ENCODE assay signal across 10 cellular contexts in genomic region chr10:1360011-1360580, GRCh38.
DNase-seq lines count a peak whose midpoint lies in the region; ATAC-seq, FAIRE-seq and TF ChIP-seq lines count a peak whose summit lies in the region.
"Had no signal": no experiment of that assay in that cellular context is flagged by ENCODE, and none has a peak within 500 bp of the region (broad histone marks: within the 10 kb centered on the region; RNA-seq: fewer than 3 reads in every experiment).

No MANE protein-coding gene starts in this region.

- H2BK15ac ChIP-seq in H1 (ENCODE audit: low read length): peak overlapping the region; percentile 85; the same call in 1 of the 2 replicates
- peak overlapping the region; percentile 51 for H2BK15ac ChIP-seq in neuronal stem cell (ENCODE audit: low read length)

- no peak overlapping the region; the same call in 1 of the 2 replicates for H2AK5ac ChIP-seq in H1 (ENCODE audit: low read depth, low read length)
- H2AK5ac ChIP-seq in neuronal stem cell (ENCODE audit: low read depth, low read length): peak overlapping the region; percentile 81

- peak overlapping the region; percentile 97; the same call in 1 of the 2 replicates for H2BK20ac ChIP-seq in H1 (ENCODE audit: low read length)

- intact Hi-C loops in prostate gland (cut with DNase I): no loop called here

- no peak for ATAC-seq in GM19395 (IDR thresholded peaks at IDR 0.05; ENCODE audit: unreplicated experiment)

- TF ChIP-seq CTCF in GM10248 (IDR thresholded peaks at IDR 0.05; ENCODE audit: control extremely low read depth, extremely low read depth, low read depth, missing control alignments) (peak; percentile 0), H1 (IDR thresholded peaks at IDR 0.05; ENCODE audit: control extremely low read depth in 1 of 3, insufficient read depth in 1 of 3, low read depth in 1 of 3, low read length in 3 of 3) (peak; percentile 66 to 85 (median 83)), prostate gland (IDR thresholded peaks at IDR 0.05) (no peak)

- peak overlapping the region; percentile 55 for H3K18ac ChIP-seq in H1 (ENCODE audit: extremely low read depth, low read length)
- H3K18ac ChIP-seq in neuronal stem cell (ENCODE audit: low read length): peak overlapping the region; percentile 44

- no peaks in the 10 kb centered on the region for H3K79me1 ChIP-seq in H1 (ENCODE audit: low read depth, low read length)
- H3K79me1 ChIP-seq in neuronal stem cell (ENCODE audit: low read depth, low read length): no peaks in the 10 kb centered on the region

- H3K27ac ChIP-seq in Karpas-422 (ENCODE audit: low read length) (no peak overlapping the region), H1 (ENCODE audit: low read depth, low read length) (no peak overlapping the region), neuronal stem cell (replicated peaks; ENCODE audit: low read length) (no peak overlapping the region), prostate gland (no peak overlapping the region)
- H3K27ac ChIP-seq: RWPE1 had no signal

- H2AFZ ChIP-seq in Karpas-422 (ENCODE audit: low read length) (no peak overlapping the region), H1 (ENCODE audit: low read length) (0 out of 2 replicates have a peak overlapping the region, but pooled peaks have one; percentile 35), neuronal stem cell (ENCODE audit: low read length) (peak overlapping the region; percentile 81)

- H4K20me1 ChIP-seq in Karpas-422 (ENCODE audit: insufficient read depth, low read depth, low read length): no peaks in the 10 kb centered on the region
- H4K20me1 ChIP-seq in H1 (replicated peaks in 1 of 2; ENCODE audit: control insufficient read depth in 1 of 2, insufficient read depth in 2 of 2, low read length in 2 of 2): no peaks in the 10 kb centered on the region

- H3K4me2 ChIP-seq in Karpas-422 (ENCODE audit: low read depth, low read length, poor library complexity, severe bottlenecking) (peak overlapping the region; percentile 44), H1 (ENCODE audit: insufficient read depth in 1 of 2, low read depth in 2 of 2, low read length in 2 of 2) (no peak overlapping the region; a peak in 1 of 4 replicates), neuronal stem cell (ENCODE audit: insufficient read depth, low read length, poor library complexity, severe bottlenecking) (no peak overlapping the region)

- peaks cover 23% of the 10 kb centered on the region for H3K4me1 ChIP-seq in Karpas-422 (ENCODE audit: low read length)
- H3K4me1 ChIP-seq in H1 (replicated peaks in 1 of 4; ENCODE audit: control insufficient read depth in 3 of 4, insufficient read depth in 4 of 4, low read length in 3 of 4): peaks cover 4 to 20% (median 7%) of the 10 kb centered on the region in 4 experiments
- H3K4me1 ChIP-seq in neuronal stem cell (ENCODE audit: control insufficient read depth in 2 of 2, insufficient read depth in 1 of 2, low read depth in 1 of 2, low read length in 2 of 2): peaks cover 2 to 10% of the 10 kb centered on the region in 2 donors
- no peaks in the 10 kb centered on the region for H3K4me1 ChIP-seq in prostate gland (replicated peaks)

- H3K36me3 ChIP-seq in Karpas-422 (ENCODE audit: insufficient read depth, low read length) (no peaks in the 10 kb centered on the region), H1 (ENCODE audit: control insufficient read depth in 2 of 4, insufficient read depth in 4 of 4, low read length in 3 of 4) (no peaks in the 10 kb centered on the region), neuronal stem cell (replicated peaks in 1 of 2; ENCODE audit: control insufficient read depth in 2 of 2, insufficient read depth in 2 of 2, low read length in 2 of 2) (no peaks in the 10 kb centered on the region), prostate gland (no peaks in the 10 kb centered on the region)

- H3K79me2 ChIP-seq in Karpas-422 (ENCODE audit: low read length) (no peaks in the 10 kb centered on the region), H1 (ENCODE audit: control insufficient read depth in 1 of 2, insufficient read depth in 2 of 2, low read length in 2 of 2) (no peaks in the 10 kb centered on the region)

- H3K9me2 ChIP-seq in Karpas-422 (replicated peaks; ENCODE audit: insufficient read depth, low read length): no peaks in the 10 kb centered on the region

- H3K56ac ChIP-seq in H1 (replicated peaks; ENCODE audit: insufficient read length, low read depth, low read length): no peak overlapping the region

- H3K9ac ChIP-seq in Karpas-422 (ENCODE audit: low read length): no peak overlapping the region
- no peak overlapping the region for H3K9ac ChIP-seq in H1 (replicated peaks in 1 of 4; ENCODE audit: extremely low read depth in 1 of 4, low read depth in 3 of 4, low read length in 3 of 4)
- no peak overlapping the region for H3K9ac ChIP-seq in neuronal stem cell (ENCODE audit: low read depth, low read length, poor library complexity)

- no peak for TF ChIP-seq POLR2A in H1 (IDR thresholded peaks at IDR 0.05; ENCODE audit: control extremely low read depth in 1 of 2, low read depth in 2 of 2, low read length in 2 of 2)
- no peak for TF ChIP-seq POLR2A in GM12891 (IDR thresholded peaks at IDR 0.05; ENCODE audit: low read depth, low read length)
- TF ChIP-seq POLR2A in prostate gland (IDR thresholded peaks at IDR 0.05): no peak

- peak overlapping the region; percentile 29 for H4K91ac ChIP-seq in H1 (replicated peaks; ENCODE audit: insufficient read length, low read length)
- H4K91ac ChIP-seq in neuronal stem cell (ENCODE audit: low read depth, low read length, poor library complexity): no peak overlapping the region

- H3K14ac ChIP-seq in H1 (ENCODE audit: insufficient read length) (no peak overlapping the region), neuronal stem cell (ENCODE audit: low read length) (no peak overlapping the region)

- peak overlapping the region; percentile 91; the same call in 1 of the 2 replicates for H2BK12ac ChIP-seq in H1 (ENCODE audit: low read depth, low read length)
- no peak overlapping the region for H2BK12ac ChIP-seq in neuronal stem cell (ENCODE audit: low read length)

- WGBS in H1 (ENCODE audit: extremely low coverage in 1 of 2, insufficient coverage in 1 of 2, insufficient read length in 1 of 2, insufficient replicate concordance in 2 of 2, low coverage in 1 of 2, low lambda C conversion rate in 2 of 2, missing lambda C conversion rate in 1 of 2), 2 experiments: 70% methylated on average over 19 of the region's 19 CpGs; no CpG with 5 or more reads in 1 of the 2 experiments
- no CpG with 5 or more reads among the region's 19 CpGs for WGBS in neuronal stem cell (ENCODE audit: extremely low coverage in 2 of 2, insufficient read length in 2 of 2, insufficient replicate concordance in 1 of 2), 2 donors
- 90% methylated on average over 19 of the region's 19 CpGs for WGBS in prostate gland

- H3K27me3 ChIP-seq in Karpas-422 (ENCODE audit: low read length) (no peaks in the 10 kb centered on the region), H1 (replicated peaks in 1 of 4; ENCODE audit: control insufficient read depth in 3 of 4, extremely low read depth in 1 of 4, insufficient read depth in 3 of 4, low read length in 3 of 4) (0 out of 7 replicates have a peak, but pooled peaks cover 0 to 2% (median 0%) of the 10 kb centered on the region in 4 experiments), neuronal stem cell (ENCODE audit: control insufficient read depth in 3 of 3, insufficient read depth in 3 of 3, low read depth in 1 of 3, low read length in 3 of 3) (peaks cover 0 to 8% (median 0%) of the 10 kb centered on the region in 3 experiments), prostate gland (replicated peaks; ENCODE audit: insufficient read depth) (no peaks in the 10 kb centered on the region)

- H4K8ac ChIP-seq in H1 (ENCODE audit: extremely low read depth, insufficient read depth, low read length) (peak overlapping the region; percentile 58), neuronal stem cell (ENCODE audit: low read depth, low read length) (no peak overlapping the region)

- H3K4ac ChIP-seq in H1 (replicated peaks; ENCODE audit: insufficient read length, low read depth, low read length) (peak overlapping the region; percentile 6), neuronal stem cell (ENCODE audit: low read length) (no peak overlapping the region)

- CTCF ChIA-PET in GM10248 (lab: Yijun Ruan, JAX) (interaction anchor here (2.0 kb wide), 1 partner anchor 9 kb away, joined by 6 read pairs; no protein-coding TSS in a partner anchor), H1 (lab: Charles Lee; ENCODE audit: partially characterized antibody) (interaction anchor here (0.6 to 2.6 kb wide), 32 partner anchors 9 to 309 kb away, joined by 3 to 21 read pairs (median 4); no protein-coding TSS in a partner anchor)

- TF ChIP-seq RAD21 in H1 (IDR thresholded peaks at IDR 0.05 in 1 of 2, conservative IDR thresholded peaks at IDR 0.05 in 1 of 2; ENCODE audit: low read depth in 2 of 2, low read length in 2 of 2): peak; percentile 48 to 61

- peak overlapping the region; percentile 76; the same call in 1 of the 2 replicates for H2BK5ac ChIP-seq in H1 (ENCODE audit: low read depth, low read length)
- no peak overlapping the region for H2BK5ac ChIP-seq in neuronal stem cell (ENCODE audit: low read length)

- no peaks in the 10 kb centered on the region for H3K9me3 ChIP-seq in Karpas-422 (ENCODE audit: low read length)
- no peaks in the 10 kb centered on the region for H3K9me3 ChIP-seq in H1 (ENCODE audit: insufficient read depth in 2 of 2, low read depth in 1 of 2, low read length in 1 of 2)
- peaks cover 0 to 2% of the 10 kb centered on the region in 2 donors for H3K9me3 ChIP-seq in neuronal stem cell (replicated peaks in 1 of 2; ENCODE audit: control insufficient read depth in 2 of 2, insufficient read depth in 1 of 2, low read depth in 1 of 2, low read length in 2 of 2)
- no peaks in the 10 kb centered on the region for H3K9me3 ChIP-seq in prostate gland

- TF ChIP-seq EP300 in H1 (IDR thresholded peaks at IDR 0.05; ENCODE audit: borderline replicate concordance in 1 of 2, low read depth in 2 of 2, low read length in 2 of 2): no peak

- H3K23ac ChIP-seq in H1 (ENCODE audit: insufficient read length): no peak overlapping the region
- peak overlapping the region; percentile 1 for H3K23ac ChIP-seq in neuronal stem cell (ENCODE audit: low read depth, low read length, poor library complexity)

- no peak for FAIRE-seq in H1 (lab: Jason Lieb, UNC)
- no peak for FAIRE-seq in GM12891 (lab: Jason Lieb, UNC)

- H3K4me3 ChIP-seq in Karpas-422 (ENCODE audit: low read length): no peak overlapping the region
- no peak overlapping the region for H3K4me3 ChIP-seq in H1 (ENCODE audit: extremely low read depth in 1 of 4, insufficient read depth in 2 of 4, low read depth in 3 of 4, low read length in 4 of 4)
- no peak overlapping the region for H3K4me3 ChIP-seq in neuronal stem cell (ENCODE audit: low read length in 2 of 2)
- no peak overlapping the region for H3K4me3 ChIP-seq in prostate gland

- no peak overlapping the region for H2BK120ac ChIP-seq in H1 (replicated peaks; ENCODE audit: low read depth, low read length)
- H2BK120ac ChIP-seq in neuronal stem cell (ENCODE audit: low read depth, low read length): no peak overlapping the region

- DNase-seq in GM10248 (ENCODE audit: extremely low spot score) (no peak), Karpas-422 (no peak), H1 (ENCODE audit: low read depth in 1 of 2, low spot score in 2 of 2) (peak; percentile 21 to 87), neuronal stem cell (ENCODE audit: low spot score) (peak; percentile 14), GM12891 (ENCODE audit: insufficient read length, low spot score) (no peak), prostate gland (ENCODE audit: low spot score) (no peak), GDM1 (lab: John Stamatoyannopoulos, UW) (no peak)
- DNase-seq: KG1 had no signal

- H3K23me2 ChIP-seq in H1 (ENCODE audit: low read depth, low read length): no peaks in the 10 kb centered on the region

- H4K5ac ChIP-seq in H1 (ENCODE audit: insufficient read length, low read depth, low read length): no peak overlapping the region

- POLR2A ChIA-PET in GM10248 (lab: Yijun Ruan, JAX) (no interaction called here), H1 (lab: Charles Lee; ENCODE audit: partially characterized antibody) (interaction anchor here (0.9 to 1.9 kb wide), 3 partner anchors 9 to 66 kb away, joined by 3 to 5 read pairs (median 5); no protein-coding TSS in a partner anchor)

Comparison
In these comparisons a context has a peak if more than half of its experiments do, and no peak if none do; other contexts are left out.
1. DNase-seq: peak in H1 (2 of 2) and neuronal stem cell (single experiment); none in GM10248 (single experiment), Karpas-422 (single experiment), GM12891 (single experiment), prostate gland (single experiment) and GDM1 (single experiment).
2. CTCF ChIP-seq: peak in GM10248 (single experiment) and H1 (3 of 3); none in prostate gland (0 of 4).